In the genomic region with DNA sequence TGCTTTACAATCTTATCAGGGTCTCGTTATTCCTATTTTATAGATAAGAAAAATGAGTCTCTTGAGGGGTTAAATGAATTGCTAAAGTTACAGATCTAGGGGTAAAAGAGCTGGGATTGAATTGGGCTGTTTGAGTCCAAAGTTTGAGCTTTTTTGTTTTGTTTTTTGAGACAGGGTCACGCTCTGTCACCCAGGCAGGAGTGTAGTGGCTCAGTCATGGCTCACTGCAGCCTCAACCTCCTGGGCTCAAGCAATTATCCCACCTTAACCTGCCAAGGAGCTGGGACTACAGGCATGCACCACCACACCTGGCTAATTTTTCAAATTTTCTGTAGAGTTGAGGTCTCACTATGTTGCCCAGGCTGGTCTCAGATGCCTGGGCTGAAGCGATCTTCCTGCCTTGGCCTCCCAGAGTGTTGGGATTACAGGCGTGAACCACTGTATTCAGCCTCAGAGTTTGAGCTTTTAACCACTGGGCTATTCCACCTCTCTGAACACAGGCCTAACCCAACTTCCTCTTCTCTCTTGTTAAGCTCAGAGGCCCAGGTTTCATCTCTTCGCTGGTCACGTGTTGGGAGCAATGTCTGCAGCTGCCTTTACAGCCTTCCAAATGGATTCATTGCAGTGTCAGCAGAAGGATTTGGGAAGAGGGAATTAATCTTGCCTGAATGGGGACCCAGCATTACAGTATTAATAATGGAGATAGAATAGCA, we compare ENCODE assay signal across 9 cellular contexts. TPM values are rescaled to one million over a fixed set of nuclear protein-coding genes. Genes with fewer than 3 reads are reported as not detected.
DNase-seq lines count a peak whose midpoint lies in the region; ATAC-seq and TF ChIP-seq lines count a peak whose summit lies in the region.
"Had no signal": no experiment of that assay in that cellular context is flagged by ENCODE, and none has a peak within 500 bp of the region (broad histone marks: within the 10 kb centered on the region; RNA-seq: fewer than 3 reads in every experiment).

No MANE protein-coding gene starts in this region.

- peak overlapping the region in 8 of 9 donors; percentile 3 to 86 (median 60) for H3K27ac Mint-ChIP-seq in naive thymus-derived CD4-positive, alpha-beta T cell
- H3K27ac Mint-ChIP-seq in neural progenitor cell, result no peak overlapping the region

- H4K20me1 ChIP-seq in neural progenitor cell (ENCODE audit: low read depth), result peaks cover 82% of the 10 kb centered on the region

- peak; percentile 57 for ATAC-seq in GM18870 (IDR thresholded peaks at IDR 0.05; ENCODE audit: unreplicated experiment)
- ATAC-seq in GM21737 (IDR thresholded peaks at IDR 0.05; ENCODE audit: unreplicated experiment), result peak; percentile 76
- ATAC-seq in naive thymus-derived CD4-positive, alpha-beta T cell, result peak; percentile 63

- DNase-seq in NB4 (ENCODE audit: low read depth), result peak; percentile 60
- no peak for DNase-seq in naive thymus-derived CD4-positive, alpha-beta T cell
- DNase-seq in stimulated activated CD4-positive, alpha-beta T cell treated with anti-CD3 and anti-CD28 coated beads, Interleukin-4, amount 100 ng/mL, for 24 hours, result no peak
- no peak for DNase-seq in neural progenitor cell (ENCODE audit: low spot score)
- DNase-seq in LoVo (ENCODE audit: low spot score), result no peak
- DNase-seq: NCI-H2171 had no signal

- H3K9me3 Mint-ChIP-seq in naive thymus-derived CD4-positive, alpha-beta T cell, result no peaks in the 10 kb centered on the region
- no peaks in the 10 kb centered on the region for H3K9me3 Mint-ChIP-seq in neural progenitor cell

- TF ChIP-seq POLR2A in NB4 (IDR thresholded peaks at IDR 0.05; ENCODE audit: extremely low read depth, insufficient read length), result no peak

- H3K4me1 Mint-ChIP-seq in naive thymus-derived CD4-positive, alpha-beta T cell, result peaks cover 12 to 35% (median 28%) of the 10 kb centered on the region in 7 donors
- H3K4me1 Mint-ChIP-seq in neural progenitor cell, result no peaks in the 10 kb centered on the region

- H3K27me3 ChIP-seq in naive thymus-derived CD4-positive, alpha-beta T cell (ENCODE audit: control insufficient read depth in 2 of 2, insufficient read depth in 2 of 2, low read length in 2 of 2), result no peaks in the 10 kb centered on the region
- no peaks in the 10 kb centered on the region for H3K27me3 ChIP-seq in neural progenitor cell

- H3K9ac ChIP-seq in neural progenitor cell, result no peak overlapping the region

- CTCF ChIA-PET in naive thymus-derived CD4-positive, alpha-beta T cell (lab: Charles Lee), result interaction anchor here (0.7 to 1.3 kb wide), 4 partner anchors 9 to 123 kb away, joined by 3 read pairs; no protein-coding TSS in a partner anchor

- peaks cover 70% of the 10 kb centered on the region for H3K79me2 ChIP-seq in neural progenitor cell (ENCODE audit: low read depth)

- intact Hi-C loops in naive thymus-derived CD4-positive, alpha-beta T cell (cut with micrococcal nuclease), result no loop called here

- TF ChIP-seq CTCF in NB4 (IDR thresholded peaks at IDR 0.05; ENCODE audit: low read depth, low read length) (no peak), neural progenitor cell (IDR thresholded peaks at IDR 0.05) (no peak)

- H3K36me3 ChIP-seq in naive thymus-derived CD4-positive, alpha-beta T cell (ENCODE audit: control insufficient read depth in 2 of 3, insufficient read depth in 3 of 3, low read length in 3 of 3), result peaks cover 0 to 50% (median 10%) of the 10 kb centered on the region in 3 experiments
- H3K36me3 ChIP-seq in neural progenitor cell, result no peaks in the 10 kb centered on the region

- POLR2A ChIA-PET in naive thymus-derived CD4-positive, alpha-beta T cell (lab: Charles Lee), result interaction anchor here (1.1 to 1.2 kb wide), 2 partner anchors 8 to 9 kb away, joined by 3 to 4 read pairs; a partner anchor contains a TSS

- peaks cover 0 to 28% (median 17%) of the 10 kb centered on the region in 5 donors for H3K36me3 Mint-ChIP-seq in naive thymus-derived CD4-positive, alpha-beta T cell
- H3K36me3 Mint-ChIP-seq in neural progenitor cell, result peaks cover 20% of the 10 kb centered on the region

- H2AFZ ChIP-seq in neural progenitor cell (replicated peaks), result no peak overlapping the region

- no peak overlapping the region for H3K4me3 ChIP-seq in NB4 (ENCODE audit: low read depth, low read length)
- no peak overlapping the region for H3K4me3 ChIP-seq in naive thymus-derived CD4-positive, alpha-beta T cell (ENCODE audit: low read length)
- H3K4me3 ChIP-seq in neural progenitor cell, result no peak overlapping the region

- H3K4me2 ChIP-seq in neural progenitor cell, result no peak overlapping the region

- peaks cover 0 to 8% of the 10 kb centered on the region in 2 donors for H3K4me1 ChIP-seq in naive thymus-derived CD4-positive, alpha-beta T cell (ENCODE audit: control insufficient read depth in 2 of 2, insufficient read depth in 2 of 2, low read length in 2 of 2)
- peaks cover 10% of the 10 kb centered on the region for H3K4me1 ChIP-seq in neural progenitor cell

- H3K4me3 Mint-ChIP-seq in naive thymus-derived CD4-positive, alpha-beta T cell, result no peak overlapping the region
- no peak overlapping the region for H3K4me3 Mint-ChIP-seq in neural progenitor cell

- H3K9me3 ChIP-seq in naive thymus-derived CD4-positive, alpha-beta T cell (ENCODE audit: control insufficient read depth in 2 of 3, low read length in 3 of 3), result no peaks in the 10 kb centered on the region
- H3K9me3 ChIP-seq in neural progenitor cell (ENCODE audit: low read depth), result no peaks in the 10 kb centered on the region

- H3K27me3 Mint-ChIP-seq in naive thymus-derived CD4-positive, alpha-beta T cell, result no peaks in the 10 kb centered on the region
- H3K27me3 Mint-ChIP-seq in neural progenitor cell (ENCODE audit: insufficient read depth, low read depth), result no peaks in the 10 kb centered on the region

- peaks cover 6% of the 10 kb centered on the region for H3F3A ChIP-seq in neural progenitor cell (ENCODE audit: low read depth)

- H3K27ac ChIP-seq in naive thymus-derived CD4-positive, alpha-beta T cell (ENCODE audit: low read depth, low read length), result no peak overlapping the region
- no peak overlapping the region for H3K27ac ChIP-seq in neural progenitor cell
- H3K27ac ChIP-seq: epithelial cell of prostate had no signal

RNA-seq across cellular contexts. Expression of a gene that starts 7.9 kb away (rescaled TPM):
- total RNA-seq in naive thymus-derived CD4-positive, alpha-beta T cell, result 10 to 100 TPM; 10.7 to 17.5 (median 16.1) TPM
- polyA plus RNA-seq in naive thymus-derived CD4-positive, alpha-beta T cell, result 10 to 100 TPM in 1 of 2 donors, 1 to 10 TPM in 1; 2.9 to 10.8 TPM
- 11.5 and 14.7 TPM in 2 replicates for total RNA-seq in neural progenitor cell (ENCODE audit: low replicate concordance)

RNA-seq across cellular contexts. Expression of a gene that starts 9.2 kb away (rescaled TPM):
- 10 to 100 TPM; 47.5 to 69.4 (median 58.9) TPM for total RNA-seq in naive thymus-derived CD4-positive, alpha-beta T cell
- 10 to 100 TPM; 49.8 to 66.0 TPM for polyA plus RNA-seq in naive thymus-derived CD4-positive, alpha-beta T cell
- 86.9 and 133 TPM in 2 replicates for total RNA-seq in neural progenitor cell (ENCODE audit: low replicate concordance)
